8 cellular contexts compared by ENCODE assay signal in genomic region chr11:34250732-34251639, GRCh38.
A peak's percentile ranks its signal among the peaks of the same experiment; 100 is the strongest.
DNase-seq lines count a peak whose midpoint lies in the region; ATAC-seq, FAIRE-seq and TF ChIP-seq lines count a peak whose summit lies in the region.

No MANE protein-coding gene starts in this region.

- DNase-seq in AG10803 (ENCODE audit: low read depth), result peak; percentile 23
- DNase-seq in T-helper 2 cell treated with Interferon-gamma antibody and Interleukin-4, amounts not matched to agents 5 μg/mL and 100 μg/mL, for 36 hours (ENCODE audit: low spot score), result peak; percentile 74
- DNase-seq in astrocyte (ENCODE audit: low read depth), result no peak
- DNase-seq in kidney glomerular epithelial cell (lab: John Stamatoyannopoulos, UW), result peak; percentile 28
- peak; percentile 67 for DNase-seq in stimulated activated CD4-positive, alpha-beta T cell treated with anti-CD3 and anti-CD28 coated beads, Interleukin-4, amount 100 ng/mL, for 1 hour
- no peak for DNase-seq in DMS114 treated with DMSO at 0.1 percent for 48 hours (lab: John Stamatoyannopoulos, UW; ENCODE audit: unreplicated experiment)

- peak overlapping the region; percentile 57 for H3K4me3 Mint-ChIP-seq in T-helper 2 cell treated with Interferon-gamma antibody and Interleukin-4, amounts not matched to agents 5 μg/mL and 100 μg/mL, for 36 hours
- H3K4me3 Mint-ChIP-seq in astrocyte (ENCODE audit: unreplicated experiment), result no peak overlapping the region

- peaks cover 7% of the 10 kb centered on the region for H4K20me1 ChIP-seq in astrocyte (ENCODE audit: insufficient read depth, low read length)

- TF ChIP-seq CTCF in AG10803 (conservative IDR thresholded peaks at IDR 0.05; ENCODE audit: low read length) (no peak), astrocyte (IDR thresholded peaks at IDR 0.05; ENCODE audit: insufficient read depth, low read depth, low read length) (no peak)

- peaks cover 61% of the 10 kb centered on the region for H3K4me1 Mint-ChIP-seq in T-helper 2 cell treated with Interferon-gamma antibody and Interleukin-4, amounts not matched to agents 5 μg/mL and 100 μg/mL, for 36 hours (ENCODE audit: low read depth)
- peaks cover 30% of the 10 kb centered on the region for H3K4me1 Mint-ChIP-seq in astrocyte (ENCODE audit: low read depth, unreplicated experiment)

- peak overlapping the region; percentile 64 for H3K27ac Mint-ChIP-seq in T-helper 2 cell treated with Interferon-gamma antibody and Interleukin-4, amounts not matched to agents 5 μg/mL and 100 μg/mL, for 36 hours
- peak overlapping the region; percentile 51 for H3K27ac Mint-ChIP-seq in astrocyte (ENCODE audit: unreplicated experiment)

- no peaks in the 10 kb centered on the region for H3K27me3 Mint-ChIP-seq in T-helper 2 cell treated with Interferon-gamma antibody and Interleukin-4, amounts not matched to agents 5 μg/mL and 100 μg/mL, for 36 hours (ENCODE audit: low read depth)
- no peaks in the 10 kb centered on the region for H3K27me3 Mint-ChIP-seq in astrocyte (ENCODE audit: low read depth, unreplicated experiment)

- no peaks in the 10 kb centered on the region for H3K27me3 ChIP-seq in astrocyte (ENCODE audit: insufficient read depth, low read length)

- H3K79me2 ChIP-seq in astrocyte (ENCODE audit: insufficient read depth, low read length), result peaks cover 3% of the 10 kb centered on the region

- peaks cover 5% of the 10 kb centered on the region for H3K36me3 Mint-ChIP-seq in T-helper 2 cell treated with Interferon-gamma antibody and Interleukin-4, amounts not matched to agents 5 μg/mL and 100 μg/mL, for 36 hours (ENCODE audit: low read depth)
- H3K36me3 Mint-ChIP-seq in astrocyte (ENCODE audit: low read depth, unreplicated experiment), result no peaks in the 10 kb centered on the region

- H3K27ac ChIP-seq in astrocyte (ENCODE audit: low read depth, low read length), result peak overlapping the region; percentile 67

- ATAC-seq in GM19463 (IDR thresholded peaks at IDR 0.05; ENCODE audit: unreplicated experiment) (peak; percentile 86), HG03565 (IDR thresholded peaks at IDR 0.05; ENCODE audit: unreplicated experiment) (peak; percentile 64)

- no peaks in the 10 kb centered on the region for H3K36me3 ChIP-seq in astrocyte (ENCODE audit: insufficient read depth, low read length)

- no peaks in the 10 kb centered on the region for H3K9me3 Mint-ChIP-seq in T-helper 2 cell treated with Interferon-gamma antibody and Interleukin-4, amounts not matched to agents 5 μg/mL and 100 μg/mL, for 36 hours
- no peaks in the 10 kb centered on the region for H3K9me3 Mint-ChIP-seq in astrocyte (ENCODE audit: unreplicated experiment)

- H3K4me1 ChIP-seq in astrocyte (ENCODE audit: insufficient read depth, low read length), result peaks cover 17% of the 10 kb centered on the region

- H3K9ac ChIP-seq in astrocyte (ENCODE audit: low read length), result peak overlapping the region; percentile 57

- FAIRE-seq in astrocyte (lab: Jason Lieb, UNC), result no peak

- no peaks in the 10 kb centered on the region for H3K9me3 ChIP-seq in astrocyte (ENCODE audit: insufficient read depth, low read depth, low read length)

- H2AFZ ChIP-seq in astrocyte (ENCODE audit: low read depth, low read length), result peak overlapping the region; percentile 63

- H3K4me3 ChIP-seq in AG10803 (ENCODE audit: low read length) (peak overlapping the region; percentile 44), astrocyte (ENCODE audit: insufficient read depth, low read depth, low read length) (peak overlapping the region; percentile 43)

- peak overlapping the region; percentile 88 for H3K4me2 ChIP-seq in astrocyte (ENCODE audit: low read length)

Comparison
In these comparisons a context has a peak if more than half of its experiments do, and no peak if none do; other contexts are left out.
1. DNase-seq: peak in AG10803 (single experiment), T-helper 2 cell treated with Interferon-gamma antibody and Interleukin-4, amounts not matched to agents 5 μg/mL and 100 μg/mL, for 36 hours (single experiment), kidney glomerular epithelial cell (single experiment) and stimulated activated CD4-positive, alpha-beta T cell treated with anti-CD3 and anti-CD28 coated beads, Interleukin-4, amount 100 ng/mL, for 1 hour (single experiment); none in astrocyte (single experiment) and DMS114 treated with DMSO at 0.1 percent for 48 hours (single experiment).